In genomic region chr6:157760589-157761330, GRCh38 we compare ENCODE assay signal across 8 cellular contexts.
DNase-seq lines count a peak whose midpoint lies in the region; ATAC-seq and TF ChIP-seq lines count a peak whose summit lies in the region.

No MANE protein-coding gene starts in this region.

- H3K27ac ChIP-seq in left ventricle myocardium inferior (replicated peaks) (no peak overlapping the region), right cardiac atrium (ENCODE audit: low read length) (no peak overlapping the region)

- WGBS in right cardiac atrium, result 69% methylated on average over 7 of the region's 7 CpGs

- TF ChIP-seq CTCF in left ventricle myocardium inferior (IDR thresholded peaks at IDR 0.05; ENCODE audit: borderline replicate concordance), result no peak

- peak; percentile 77 for DNase-seq in GM04503 (ENCODE audit: low read depth)
- peak; percentile 34 for DNase-seq in activated CD4-positive, alpha-beta T cell treated with anti-CD3 and anti-CD28 coated beads, Interleukin-2, amount 50 U/mL, for 1 hour
- peak; percentile 81 for DNase-seq in fibroblast of the conjunctiva (ENCODE audit: low read depth)
- DNase-seq in NCI-H774 (lab: John Stamatoyannopoulos, UW), result no peak
- DNase-seq in left ventricle myocardium inferior, result no peak
- DNase-seq in HuH-7 (ENCODE audit: low spot score), result no peak
- no peak for DNase-seq in right cardiac atrium

- H3K4me3 ChIP-seq in left ventricle myocardium inferior, result no peak overlapping the region
- no peak overlapping the region for H3K4me3 ChIP-seq in right cardiac atrium (ENCODE audit: low read length)

- ATAC-seq in HG03103 (IDR thresholded peaks at IDR 0.05; ENCODE audit: low read depth, unreplicated experiment) (peak; percentile 1), right cardiac atrium (no peak)

- no peaks in the 10 kb centered on the region for H3K36me3 ChIP-seq in left ventricle myocardium inferior

- H3K4me1 ChIP-seq in left ventricle myocardium inferior, result peaks cover 62% of the 10 kb centered on the region
- peaks cover 14% of the 10 kb centered on the region for H3K4me1 ChIP-seq in right cardiac atrium (ENCODE audit: control insufficient read depth, insufficient read depth, low read length)

- intact Hi-C loops in left ventricle myocardium inferior (cut with micrococcal nuclease), result no loop called here
- intact Hi-C loops in right cardiac atrium (cut with DNase I), result loop anchor here in 2 of 4 donors (10.0 kb wide), 1 partner anchor 114 kb away; no protein-coding TSS in a partner anchor

- no peaks in the 10 kb centered on the region for H3K9me3 ChIP-seq in left ventricle myocardium inferior (replicated peaks)
- no peaks in the 10 kb centered on the region for H3K9me3 ChIP-seq in right cardiac atrium (ENCODE audit: control insufficient read depth, low read length)

- no peaks in the 10 kb centered on the region for H3K27me3 ChIP-seq in left ventricle myocardium inferior (ENCODE audit: low read depth)
- no peaks in the 10 kb centered on the region for H3K27me3 ChIP-seq in right cardiac atrium (ENCODE audit: control insufficient read depth, insufficient read depth)

Comparison
In these comparisons a context has a peak if more than half of its experiments do, and no peak if none do; other contexts are left out.
1. DNase-seq: peak in GM04503 (single experiment), activated CD4-positive, alpha-beta T cell treated with anti-CD3 and anti-CD28 coated beads, Interleukin-2, amount 50 U/mL, for 1 hour (single experiment) and fibroblast of the conjunctiva (single experiment); none in NCI-H774 (single experiment), left ventricle myocardium inferior (single experiment), HuH-7 (single experiment) and right cardiac atrium (0 of 3).